Comparison of ENCODE assay signal across 8 cellular contexts in genomic region chr1:202958544-202959275, GRCh38. TPM values are rescaled to one million over a fixed set of nuclear protein-coding genes. Genes with fewer than 3 reads are reported as not detected.
DNase-seq lines count a peak whose midpoint lies in the region; ATAC-seq and TF ChIP-seq lines count a peak whose summit lies in the region.

No MANE protein-coding gene starts in this region.

- H3K27me3 ChIP-seq in SJSA1 (replicated peaks) (no peaks in the 10 kb centered on the region), endocrine pancreas (ENCODE audit: control insufficient read depth, insufficient read depth, low read length) (no peaks in the 10 kb centered on the region), neural cell (ENCODE audit: insufficient read depth, low read depth, low read length) (no peaks in the 10 kb centered on the region)

- no peaks in the 10 kb centered on the region for H3F3A ChIP-seq in neural cell (ENCODE audit: insufficient read depth, low read length, poor library complexity, severe bottlenecking)

- no peaks in the 10 kb centered on the region for H4K20me1 ChIP-seq in neural cell (ENCODE audit: insufficient read depth)

- CTCF ChIA-PET in activated CD8-positive, alpha-beta memory T cell treated with anti-CD3 and anti-CD28 coated beads, Interleukin-2, amount 10 ng/mL, durations not matched to agents 7 days and 5 days (lab: Charles Lee): interaction anchor here (1.1 to 1.5 kb wide), 3 partner anchors 14 to 258 kb away, joined by 3 read pairs; no protein-coding TSS in a partner anchor

- H3K27ac ChIP-seq in SJSA1 (no peak overlapping the region), neural cell (ENCODE audit: low read length) (peak overlapping the region; percentile 46)

- TF ChIP-seq EP300 in neural cell (conservative IDR thresholded peaks at IDR 0.05; ENCODE audit: poor library complexity, severe bottlenecking): no peak

- H3K9ac ChIP-seq in endocrine pancreas (ENCODE audit: control insufficient read depth, insufficient read depth, low read length) (no peak overlapping the region), neural cell (ENCODE audit: low read length) (peak overlapping the region; percentile 92)

- peak; percentile 45 for DNase-seq in activated CD8-positive, alpha-beta memory T cell treated with anti-CD3 and anti-CD28 coated beads, Interleukin-2, amount 10 ng/mL, durations not matched to agents 7 days and 5 days
- DNase-seq in activated CD8-positive, alpha-beta memory T cell treated with anti-CD3 and anti-CD28 coated beads, Interleukin-2, amount 50 U/mL, for 4 hours: no peak
- no peak for DNase-seq in SJSA1 (ENCODE audit: low read depth in 1 of 2, low spot score in 2 of 2)
- DNase-seq in AG20443 (ENCODE audit: low spot score): no peak
- DNase-seq in stimulated activated CD4-positive, alpha-beta T cell treated with anti-CD3 and anti-CD28 coated beads, Interleukin-2, amount 100 ng/mL, for 48 hours: no peak
- DNase-seq in NCI-H1105 treated with DMSO at 0.1 percent for 48 hours (lab: John Stamatoyannopoulos, UW): no peak

- no peaks in the 10 kb centered on the region for H3K27me3 Mint-ChIP-seq in activated CD8-positive, alpha-beta memory T cell treated with anti-CD3 and anti-CD28 coated beads, Interleukin-2, amount 10 ng/mL, durations not matched to agents 7 days and 5 days

- no peak for TF ChIP-seq CTCF in neural cell (IDR thresholded peaks at IDR 0.05; ENCODE audit: poor library complexity, severe bottlenecking)

- H3K4me1 Mint-ChIP-seq in activated CD8-positive, alpha-beta memory T cell treated with anti-CD3 and anti-CD28 coated beads, Interleukin-2, amount 10 ng/mL, durations not matched to agents 7 days and 5 days: peaks cover 31% of the 10 kb centered on the region

- H3K27ac Mint-ChIP-seq in activated CD8-positive, alpha-beta memory T cell treated with anti-CD3 and anti-CD28 coated beads, Interleukin-2, amount 10 ng/mL, durations not matched to agents 7 days and 5 days: peak overlapping the region; percentile 69

- no peak for TF ChIP-seq RAD21 in neural cell (conservative IDR thresholded peaks at IDR 0.05)

- peak overlapping the region; percentile 98 for H3K4me3 ChIP-seq in SJSA1
- H3K4me3 ChIP-seq in endocrine pancreas (ENCODE audit: control insufficient read depth, insufficient read depth, low read length): peak overlapping the region; percentile 59
- H3K4me3 ChIP-seq in neural cell (ENCODE audit: low read length): peak overlapping the region; percentile 89

- peaks cover 4% of the 10 kb centered on the region for H3K36me3 Mint-ChIP-seq in activated CD8-positive, alpha-beta memory T cell treated with anti-CD3 and anti-CD28 coated beads, Interleukin-2, amount 10 ng/mL, durations not matched to agents 7 days and 5 days

- H3K4me1 ChIP-seq in SJSA1 (replicated peaks) (peaks cover 15% of the 10 kb centered on the region), endocrine pancreas (ENCODE audit: control insufficient read depth, insufficient read depth, low read length) (peaks cover 17% of the 10 kb centered on the region)

- H3K9me3 ChIP-seq in SJSA1 (replicated peaks) (peaks cover 6% of the 10 kb centered on the region), endocrine pancreas (ENCODE audit: control insufficient read depth, low read length) (no peaks in the 10 kb centered on the region), neural cell (ENCODE audit: low read length) (no peaks in the 10 kb centered on the region)

- peak overlapping the region; percentile 77 for H3K4me3 Mint-ChIP-seq in activated CD8-positive, alpha-beta memory T cell treated with anti-CD3 and anti-CD28 coated beads, Interleukin-2, amount 10 ng/mL, durations not matched to agents 7 days and 5 days

- no peak for ATAC-seq in activated CD8-positive, alpha-beta memory T cell treated with anti-CD3 and anti-CD28 coated beads, Interleukin-2, amount 10 ng/mL, durations not matched to agents 7 days and 5 days

- no peaks in the 10 kb centered on the region for H3K9me2 ChIP-seq in neural cell (ENCODE audit: insufficient read depth, low read length)

- H3K79me2 ChIP-seq in neural cell (replicated peaks; ENCODE audit: insufficient read depth, low read length): peaks cover 34% of the 10 kb centered on the region

- H3K36me3 ChIP-seq in SJSA1: peaks cover 44% of the 10 kb centered on the region
- H3K36me3 ChIP-seq in endocrine pancreas (ENCODE audit: control insufficient read depth, insufficient read depth, low read length): no peaks in the 10 kb centered on the region
- no peaks in the 10 kb centered on the region for H3K36me3 ChIP-seq in neural cell (ENCODE audit: insufficient read depth, low read length)

- no peaks in the 10 kb centered on the region for H3K9me3 Mint-ChIP-seq in activated CD8-positive, alpha-beta memory T cell treated with anti-CD3 and anti-CD28 coated beads, Interleukin-2, amount 10 ng/mL, durations not matched to agents 7 days and 5 days (ENCODE audit: low read depth)

- H2AFZ ChIP-seq in neural cell (ENCODE audit: low read depth, low read length): peak overlapping the region; percentile 49

- peak overlapping the region; percentile 99 for H3K4me2 ChIP-seq in neural cell (ENCODE audit: low read length)

TF ChIP-seq in neural cell, 6 proteins besides CTCF, POLR2A, EP300 and RAD21:
- TF ChIP-seq POLR2AphosphoS5 (IDR thresholded peaks at IDR 0.05) (no peak), MXI1 (conservative IDR thresholded peaks at IDR 0.05; ENCODE audit: poor library complexity, severe bottlenecking) (no peak), TAF1 (IDR thresholded peaks at IDR 0.05; ENCODE audit: low read depth) (no peak)
TF ChIP-seq in neural cell: peak in this region for 0.

RNA-seq across cellular contexts. Expression of gene ADIPOR1, which starts 0.6 kb away (rescaled TPM):
- total RNA-seq in activated CD8-positive, alpha-beta memory T cell treated with anti-CD3 and anti-CD28 coated beads, Interleukin-2, amount 10 ng/mL, durations not matched to agents 7 days and 5 days: 10 to 100 TPM; 71.8 to 79.2 TPM
- total RNA-seq in SJSA1 (2014; rRNA removed; shearing (Covaris generic)): 126 and 129 TPM in 2 replicates
- polyA plus RNA-seq in neural cell: 69.6 and 72.3 TPM in 2 replicates
- polyA minus RNA-seq in neural cell: 64.5 and 66.9 TPM in 2 replicates

RNA-seq across cellular contexts. Expression of gene CYB5R1, which starts 8.3 kb away (rescaled TPM):
- total RNA-seq in activated CD8-positive, alpha-beta memory T cell treated with anti-CD3 and anti-CD28 coated beads, Interleukin-2, amount 10 ng/mL, durations not matched to agents 7 days and 5 days: 10 to 100 TPM; 17.5 to 19.2 TPM
- total RNA-seq in SJSA1 (2014; rRNA removed; shearing (Covaris generic)): 25.6 and 33.2 TPM in 2 replicates
- polyA plus RNA-seq in neural cell: 62.9 and 65.6 TPM in 2 replicates
- 27.4 and 30.9 TPM in 2 replicates for polyA minus RNA-seq in neural cell

RNA-seq across cellular contexts. Expression of gene KLHL12, which starts 31.7 kb away (rescaled TPM):
- 10 to 100 TPM; 30.8 to 32.7 TPM for total RNA-seq in activated CD8-positive, alpha-beta memory T cell treated with anti-CD3 and anti-CD28 coated beads, Interleukin-2, amount 10 ng/mL, durations not matched to agents 7 days and 5 days
- 21.6 and 28.9 TPM in 2 replicates for total RNA-seq in SJSA1 (2014; rRNA removed; shearing (Covaris generic))
- 62.5 and 62.8 TPM in 2 replicates for polyA plus RNA-seq in neural cell
- 54.3 and 56.5 TPM in 2 replicates for polyA minus RNA-seq in neural cell

RNA-seq across cellular contexts. Expression of gene TMEM183A, which starts 48.5 kb away (rescaled TPM):
- total RNA-seq in activated CD8-positive, alpha-beta memory T cell treated with anti-CD3 and anti-CD28 coated beads, Interleukin-2, amount 10 ng/mL, durations not matched to agents 7 days and 5 days: 10 to 100 TPM; 75.7 to 78.7 TPM
- total RNA-seq in SJSA1 (2014; rRNA removed; shearing (Covaris generic)): 88.4 and 109 TPM in 2 replicates
- 234 and 237 TPM in 2 replicates for polyA plus RNA-seq in neural cell
- polyA minus RNA-seq in neural cell: 165 TPM in 2 replicates
